Comparison of ENCODE assay signal across 16 cellular contexts in the genomic region with DNA sequence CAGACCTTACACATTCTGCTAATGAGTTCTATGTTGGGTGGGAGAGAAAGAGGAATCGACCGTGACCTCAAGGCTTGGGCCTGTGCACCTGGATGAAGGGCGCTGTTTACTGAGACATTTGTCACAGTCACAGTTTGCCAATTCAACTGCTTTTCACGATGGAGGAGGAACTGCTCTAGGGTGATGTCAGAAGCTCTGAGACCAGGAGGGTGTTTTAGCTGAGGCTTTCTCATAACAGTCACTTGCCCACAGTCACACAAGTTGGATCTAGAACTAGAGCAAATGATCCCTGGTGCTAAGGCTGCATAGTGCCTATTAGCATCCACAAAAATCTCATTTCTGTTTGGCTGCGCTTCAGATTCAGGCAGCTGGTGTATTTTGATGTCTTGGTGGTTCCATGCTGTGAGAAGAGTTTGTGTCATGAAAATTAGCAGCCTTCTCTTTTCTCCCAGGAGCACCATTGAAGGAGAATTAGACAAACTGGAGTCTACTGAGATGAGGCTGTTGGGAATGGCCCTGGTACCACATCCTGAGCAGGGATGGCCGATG.
"Had no signal": no experiment of that assay in that cellular context is flagged by ENCODE, and none has a peak within 500 bp of the region (broad histone marks: within the 10 kb centered on the region; RNA-seq: fewer than 3 reads in every experiment).

No MANE protein-coding gene starts in this region.

- H3K4me1 ChIP-seq: uterus had no signal

- ATAC-seq: effector memory CD8-positive, alpha-beta T cell; gastrocnemius medialis; heart right ventricle; stimulated activated naive CD8-positive, alpha-beta T cell treated with anti-CD3 and anti-CD28 coated beads, Interleukin-15, Interleukin-2, amounts not matched to agents 100 U/mL and 50 U/mL, for 24 hours had no signal

- H3K4me3 ChIP-seq: esophagus muscularis mucosa, gastrocnemius medialis, heart right ventricle, right atrium auricular region, sigmoid colon, skin epidermis, suprapubic skin, thyroid gland, uterus had no signal

- H3K27ac Mint-ChIP-seq: effector memory CD8-positive, alpha-beta T cell; nephron progenitor cell; type B pancreatic cell had no signal

- H3K4me3 Mint-ChIP-seq: effector memory CD8-positive, alpha-beta T cell; nephron progenitor cell; type B pancreatic cell had no signal

- H3K9me3 Mint-ChIP-seq: effector memory CD8-positive, alpha-beta T cell; naive B cell; nephron progenitor cell; type B pancreatic cell had no signal

- H3K9me3 ChIP-seq: esophagus muscularis mucosa, gastrocnemius medialis, heart right ventricle, right atrium auricular region, sigmoid colon, suprapubic skin, thyroid gland, uterus had no signal

- H3K27me3 ChIP-seq: right atrium auricular region, thyroid gland, uterus had no signal

- H3K36me3 Mint-ChIP-seq: naive B cell, type B pancreatic cell had no signal

- H3K36me3 ChIP-seq: esophagus muscularis mucosa, gastrocnemius medialis, heart right ventricle, right atrium auricular region, sigmoid colon, suprapubic skin, thyroid gland, uterus had no signal

- H3K27ac ChIP-seq: esophagus muscularis mucosa, gastrocnemius medialis, right atrium auricular region, sigmoid colon, skin epidermis, suprapubic skin, thyroid gland, uterus had no signal

- DNase-seq: effector memory CD8-positive, alpha-beta T cell; gastrocnemius medialis; heart right ventricle; kidney glomerular epithelial cell; mesendoderm; naive B cell; nephron progenitor cell; sigmoid colon; stimulated activated naive CD8-positive, alpha-beta T cell treated with anti-CD3 and anti-CD28 coated beads, Interleukin-15, Interleukin-2, amounts not matched to agents 100 U/mL and 50 U/mL, for 24 hours; thyroid gland; uterus had no signal
